ENCODE assay signal across 9 cellular contexts in genomic region chr1:226675720-226676357, GRCh38.
DNase-seq lines count a peak whose midpoint lies in the region; ATAC-seq and TF ChIP-seq lines count a peak whose summit lies in the region.
"Had no signal": no experiment of that assay in that cellular context is flagged by ENCODE, and none has a peak within 500 bp of the region (broad histone marks: within the 10 kb centered on the region; RNA-seq: fewer than 3 reads in every experiment).

No MANE protein-coding gene starts in this region.

- peak overlapping the region; percentile 24 for H3K4me3 ChIP-seq in left ventricle myocardium inferior
- H3K4me3 ChIP-seq in mesenchymal stem cell (ENCODE audit: insufficient read depth in 1 of 2, low read depth in 1 of 2, low read length in 2 of 2): peak overlapping the region in 1 of 2 experiments; percentile 4
- H3K4me3 ChIP-seq in tibial nerve: no peak overlapping the region

- H3K4me1 Mint-ChIP-seq in activated naive CD8-positive, alpha-beta T cell treated with anti-CD3 and anti-CD28 coated beads, Interleukin-2, amount 50 U/mL, for 24 hours: peaks cover 98% of the 10 kb centered on the region

- intact Hi-C loops in left ventricle myocardium inferior (cut with micrococcal nuclease): no loop called here
- intact Hi-C loops in Right ventricle myocardium inferior (cut with DNase I): loop anchor here (2.0 kb wide), 1 partner anchor 15 kb away; no protein-coding TSS in a partner anchor

- no peak for TF ChIP-seq CTCF in left ventricle myocardium inferior (IDR thresholded peaks at IDR 0.05; ENCODE audit: borderline replicate concordance)
- no peak for TF ChIP-seq CTCF in tibial nerve (IDR thresholded peaks at IDR 0.05)

- H3K27me3 ChIP-seq in left ventricle myocardium inferior (ENCODE audit: low read depth): no peaks in the 10 kb centered on the region
- no peaks in the 10 kb centered on the region for H3K27me3 ChIP-seq in mesenchymal stem cell (ENCODE audit: control insufficient read depth in 1 of 2, insufficient read depth in 1 of 2, low read length in 2 of 2)
- H3K27me3 ChIP-seq in tibial nerve: no peaks in the 10 kb centered on the region

- no peak overlapping the region for H3K14ac ChIP-seq in mesenchymal stem cell (ENCODE audit: low read length in 2 of 2)

- H2AFZ ChIP-seq in mesenchymal stem cell (ENCODE audit: low read depth, low read length): no peak overlapping the region

- H4K8ac ChIP-seq in mesenchymal stem cell (ENCODE audit: low read length): no peak overlapping the region

- H3K9ac ChIP-seq in mesenchymal stem cell (ENCODE audit: low read length): peak overlapping the region; percentile 41

- no peak for DNase-seq in left ventricle myocardium inferior
- DNase-seq in Right ventricle myocardium inferior (ENCODE audit: missing footprints): no peak
- DNase-seq in activated naive CD8-positive, alpha-beta T cell treated with anti-CD3 and anti-CD28 coated beads, Interleukin-2, amount 50 U/mL, for 24 hours: no peak
- DNase-seq in mesenchymal stem cell: no peak
- no peak for DNase-seq in tibial nerve (ENCODE audit: low spot score in 2 of 2)
- DNase-seq in iPS-NIHi11 (ENCODE audit: low spot score): no peak
- no peak for DNase-seq in NCI-H187 (lab: John Stamatoyannopoulos, UW)
- no peak for DNase-seq in COLO829 (ENCODE audit: low spot score)
- DNase-seq: NCI-H2029 treated with DMSO at 0.1 percent for 48 hours had no signal

- H3K27ac ChIP-seq in left ventricle myocardium inferior (replicated peaks) (peak overlapping the region; percentile 91), mesenchymal stem cell (ENCODE audit: low read length, poor library complexity, severe bottlenecking) (no peak overlapping the region), tibial nerve (peak overlapping the region; percentile 84 to 98 (median 91))

- H3K36me3 ChIP-seq in left ventricle myocardium inferior: no peaks in the 10 kb centered on the region
- peaks cover 2 to 4% of the 10 kb centered on the region in 2 experiments for H3K36me3 ChIP-seq in mesenchymal stem cell (ENCODE audit: control insufficient read depth in 1 of 2, insufficient read depth in 2 of 2, low read depth in 1 of 2, low read length in 2 of 2)
- H3K36me3 ChIP-seq in tibial nerve: no peaks in the 10 kb centered on the region

- H3K23ac ChIP-seq in mesenchymal stem cell (ENCODE audit: low read length in 2 of 2): no peak overlapping the region

- H3K18ac ChIP-seq in mesenchymal stem cell (ENCODE audit: low read depth in 1 of 2, low read length in 2 of 2): no peak overlapping the region

- H4K91ac ChIP-seq in mesenchymal stem cell (ENCODE audit: low read length): no peak overlapping the region

- H3K27ac Mint-ChIP-seq in activated naive CD8-positive, alpha-beta T cell treated with anti-CD3 and anti-CD28 coated beads, Interleukin-2, amount 50 U/mL, for 24 hours: peak overlapping the region; percentile 97

- ATAC-seq in Right ventricle myocardium inferior: no peak
- no peak for ATAC-seq in activated naive CD8-positive, alpha-beta T cell treated with anti-CD3 and anti-CD28 coated beads, Interleukin-2, amount 50 U/mL, for 24 hours

- no peak overlapping the region for H3K4ac ChIP-seq in mesenchymal stem cell (ENCODE audit: low read depth in 1 of 2, low read length in 2 of 2)

- no peaks in the 10 kb centered on the region for H3K9me3 Mint-ChIP-seq in activated naive CD8-positive, alpha-beta T cell treated with anti-CD3 and anti-CD28 coated beads, Interleukin-2, amount 50 U/mL, for 24 hours

- no peak overlapping the region for H3K4me2 ChIP-seq in mesenchymal stem cell (ENCODE audit: low read length, poor library complexity, severe bottlenecking)

- H2BK12ac ChIP-seq in mesenchymal stem cell (ENCODE audit: low read length in 2 of 2): no peak overlapping the region

- no peak overlapping the region for H2BK120ac ChIP-seq in mesenchymal stem cell (ENCODE audit: low read depth, low read length)

- WGBS in mesenchymal stem cell: 94% methylated on average over 7 of the region's 7 CpGs
- WGBS in tibial nerve, 2 donors: 78 to 81% methylated on average over 7 of the region's 7 CpGs

- no peaks in the 10 kb centered on the region for H3K9me3 ChIP-seq in left ventricle myocardium inferior (replicated peaks)
- H3K9me3 ChIP-seq in mesenchymal stem cell (ENCODE audit: control insufficient read depth, low read length): no peaks in the 10 kb centered on the region
- no peaks in the 10 kb centered on the region for H3K9me3 ChIP-seq in tibial nerve

- peaks cover 2% of the 10 kb centered on the region for H3K27me3 Mint-ChIP-seq in activated naive CD8-positive, alpha-beta T cell treated with anti-CD3 and anti-CD28 coated beads, Interleukin-2, amount 50 U/mL, for 24 hours

- TF ChIP-seq POLR2A in tibial nerve (IDR thresholded peaks at IDR 0.05): no peak

- H3K4me1 ChIP-seq in left ventricle myocardium inferior: peaks cover 99% of the 10 kb centered on the region
- peaks cover 14% of the 10 kb centered on the region for H3K4me1 ChIP-seq in mesenchymal stem cell (ENCODE audit: control insufficient read depth, insufficient read depth, low read depth, low read length)
- H3K4me1 ChIP-seq in tibial nerve: peaks cover 6 to 99% (median 64%) of the 10 kb centered on the region in 4 donors

- H2BK5ac ChIP-seq in mesenchymal stem cell (ENCODE audit: low read depth, low read length, poor library complexity, severe bottlenecking): no peak overlapping the region

- peaks cover 16% of the 10 kb centered on the region for H3K79me1 ChIP-seq in mesenchymal stem cell (replicated peaks; ENCODE audit: low read length, poor library complexity, severe bottlenecking)

- H2BK15ac ChIP-seq in mesenchymal stem cell (ENCODE audit: low read depth, poor library complexity, severe bottlenecking): no peak overlapping the region

- TF ChIP-seq EP300 in tibial nerve (IDR thresholded peaks at IDR 0.05): no peak

- peak overlapping the region; percentile 75 for H3K4me3 Mint-ChIP-seq in activated naive CD8-positive, alpha-beta T cell treated with anti-CD3 and anti-CD28 coated beads, Interleukin-2, amount 50 U/mL, for 24 hours

- H2AK5ac ChIP-seq in mesenchymal stem cell (ENCODE audit: low read length, severe bottlenecking): no peak overlapping the region

- H3K36me3 Mint-ChIP-seq in activated naive CD8-positive, alpha-beta T cell treated with anti-CD3 and anti-CD28 coated beads, Interleukin-2, amount 50 U/mL, for 24 hours (ENCODE audit: low read depth): peaks cover 31% of the 10 kb centered on the region
